17 cellular contexts compared by ENCODE assay signal in the genomic region with DNA sequence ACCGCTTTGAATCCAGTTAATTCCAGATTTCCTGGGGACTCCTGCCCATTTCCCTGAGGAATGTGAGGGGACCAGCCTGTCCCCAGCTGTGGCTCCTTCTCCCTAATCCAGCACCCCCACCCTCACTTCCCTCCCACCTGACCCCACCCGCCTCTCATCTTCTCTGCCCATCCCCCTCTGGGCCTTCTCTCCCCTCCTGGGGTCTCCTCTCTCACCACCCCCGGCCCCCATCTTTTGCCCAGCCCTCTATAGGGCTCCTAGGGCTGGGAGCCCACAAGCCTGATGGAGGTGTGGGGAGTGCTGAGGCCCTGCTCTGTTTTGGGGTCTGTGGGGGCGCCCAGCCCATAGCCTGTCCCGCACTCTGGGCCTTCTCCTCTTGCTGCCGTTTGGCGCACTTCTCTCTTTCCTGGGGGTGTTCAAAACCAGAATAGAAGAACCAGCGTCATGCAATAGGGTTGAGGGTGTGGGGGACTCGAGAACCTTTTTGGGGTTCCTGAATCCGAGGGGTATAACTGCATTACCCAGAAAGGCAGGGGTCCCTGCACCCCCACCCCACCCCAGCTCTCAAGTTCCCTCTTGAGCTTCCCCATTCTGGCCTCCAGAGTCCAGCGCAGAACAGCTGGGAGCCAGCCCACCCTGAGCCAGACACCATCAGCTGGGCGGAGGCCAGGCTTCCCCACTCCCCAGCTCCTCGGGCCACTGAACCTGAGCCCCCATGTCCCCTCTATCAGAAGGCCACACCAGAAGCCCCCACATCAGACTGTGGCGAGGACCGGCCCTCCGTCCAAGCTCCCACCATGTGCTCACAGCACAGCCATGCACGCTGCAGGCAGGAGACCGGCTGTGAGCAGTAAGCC.
"Had no signal": no experiment of that assay in that cellular context is flagged by ENCODE, and none has a peak within 500 bp of the region (broad histone marks: within the 10 kb centered on the region; RNA-seq: fewer than 3 reads in every experiment).

No MANE protein-coding gene starts in this region.

- H3K27me3 Mint-ChIP-seq: activated CD8-positive, alpha-beta memory T cell treated with anti-CD3 and anti-CD28 coated beads, Interleukin-2, amount 10 ng/mL, durations not matched to agents 7 days and 5 days; activated naive CD4-positive, alpha-beta T cell treated with anti-CD3 and anti-CD28 coated beads, Interleukin-2, amount 50 U/mL, for 24 hours; activated T-cell treated with anti-CD3 and anti-CD28 coated beads, Interleukin-2, amount 50 U/mL, for 24 hours; stimulated activated naive CD8-positive, alpha-beta T cell treated with anti-CD3 and anti-CD28 coated beads, Interleukin-15, Interleukin-2, amounts not matched to agents 100 ng/mL and 50 ng/mL, for 24 hours; T-helper 17 cell had no signal

- H3K36me3 Mint-ChIP-seq: activated naive CD4-positive, alpha-beta T cell treated with anti-CD3 and anti-CD28 coated beads, Interleukin-2, amount 50 U/mL, for 24 hours had no signal

- H3K27ac ChIP-seq: sigmoid colon, thoracic aorta had no signal

- ATAC-seq: activated CD8-positive, alpha-beta memory T cell treated with anti-CD3 and anti-CD28 coated beads, Interleukin-2, amount 10 ng/mL, durations not matched to agents 7 days and 5 days; left colon; T-helper 17 cell had no signal

- H3K4me3 Mint-ChIP-seq: activated CD8-positive, alpha-beta memory T cell treated with anti-CD3 and anti-CD28 coated beads, Interleukin-2, amount 10 ng/mL, durations not matched to agents 7 days and 5 days; activated naive CD4-positive, alpha-beta T cell treated with anti-CD3 and anti-CD28 coated beads, Interleukin-2, amount 50 U/mL, for 24 hours; activated T-cell treated with anti-CD3 and anti-CD28 coated beads, Interleukin-2, amount 50 U/mL, for 24 hours; endodermal cell; stimulated activated naive CD8-positive, alpha-beta T cell treated with anti-CD3 and anti-CD28 coated beads, Interleukin-15, Interleukin-2, amounts not matched to agents 100 ng/mL and 50 ng/mL, for 24 hours; T-helper 17 cell had no signal

- H3K27me3 ChIP-seq: sigmoid colon had no signal

- H3K27ac Mint-ChIP-seq: activated CD8-positive, alpha-beta memory T cell treated with anti-CD3 and anti-CD28 coated beads, Interleukin-2, amount 10 ng/mL, durations not matched to agents 7 days and 5 days; activated naive CD4-positive, alpha-beta T cell treated with anti-CD3 and anti-CD28 coated beads, Interleukin-2, amount 50 U/mL, for 24 hours; activated T-cell treated with anti-CD3 and anti-CD28 coated beads, Interleukin-2, amount 50 U/mL, for 24 hours; endodermal cell; stimulated activated naive CD8-positive, alpha-beta T cell treated with anti-CD3 and anti-CD28 coated beads, Interleukin-15, Interleukin-2, amounts not matched to agents 100 ng/mL and 50 ng/mL, for 24 hours; T-helper 17 cell had no signal

- H3K9me3 ChIP-seq: sigmoid colon, thoracic aorta had no signal

- H3K9me3 Mint-ChIP-seq: activated naive CD4-positive, alpha-beta T cell treated with anti-CD3 and anti-CD28 coated beads, Interleukin-2, amount 50 U/mL, for 24 hours; activated T-cell treated with anti-CD3 and anti-CD28 coated beads, Interleukin-2, amount 50 U/mL, for 24 hours; endodermal cell; stimulated activated naive CD8-positive, alpha-beta T cell treated with anti-CD3 and anti-CD28 coated beads, Interleukin-15, Interleukin-2, amounts not matched to agents 100 ng/mL and 50 ng/mL, for 24 hours had no signal

- DNase-seq: activated CD4-positive, alpha-beta T cell treated with anti-CD3 and anti-CD28 coated beads, Interleukin-2, amount 50 U/mL, for 4 hours; activated CD4-positive, CD25-positive, alpha-beta regulatory T cell; activated CD8-positive, alpha-beta memory T cell treated with anti-CD3 and anti-CD28 coated beads, Interleukin-2, amount 10 ng/mL, durations not matched to agents 7 days and 5 days; activated effector memory CD4-positive, alpha-beta T cell treated with Interleukin-2 at 50 U/mL for 16 hours; activated T-cell treated with anti-CD3 and anti-CD28 coated beads, Interleukin-2, amount 50 U/mL, for 24 hours; cerebellar nuclear complex; erythroblast; hippocampal formation; left colon; sigmoid colon; stimulated activated CD4-positive, alpha-beta T cell treated with anti-CD3 and anti-CD28 coated beads, Interleukin-12 subunit alpha, Interleukin-12 subunit beta, amount 100 ng/mL, for 4 hours; stimulated activated CD8-positive, alpha-beta memory T cell treated with anti-CD3 and anti-CD28 coated beads, Interleukin-4, amount 100 ng/mL, for 48 hours; T-helper 17 cell had no signal

- H3K4me3 ChIP-seq: sigmoid colon, thoracic aorta had no signal
